Comparison of ENCODE assay signal across 18 cellular contexts in genomic region chr16:24138024-24138423, GRCh38.
DNase-seq lines count a peak whose midpoint lies in the region; ATAC-seq and TF ChIP-seq lines count a peak whose summit lies in the region.
"Had no signal": no experiment of that assay in that cellular context is flagged by ENCODE, and none has a peak within 500 bp of the region (broad histone marks: within the 10 kb centered on the region; RNA-seq: fewer than 3 reads in every experiment).

No MANE protein-coding gene starts in this region.

- no peaks in the 10 kb centered on the region for H3K27me3 Mint-ChIP-seq in CD8-positive, alpha-beta T cell (ENCODE audit: low read depth)
- no peaks in the 10 kb centered on the region for H3K27me3 Mint-ChIP-seq in endodermal cell (ENCODE audit: insufficient read depth)

- peaks cover 5% of the 10 kb centered on the region for H3K4me1 Mint-ChIP-seq in CD8-positive, alpha-beta T cell (ENCODE audit: low read depth)
- peaks cover 29% of the 10 kb centered on the region for H3K4me1 Mint-ChIP-seq in endodermal cell

- no peaks in the 10 kb centered on the region for H3K9me2 ChIP-seq in GM23248 (ENCODE audit: insufficient read depth)

- H3K4me2 ChIP-seq in GM23248 (ENCODE audit: unreplicated experiment), result no peak overlapping the region
- H3K4me2 ChIP-seq: BLaER1 treated with 17β-estradiol and CSF1 and Interleukin-3, amounts not matched to agents 10 nM and 100 nM; KMS-11 had no signal

- intact Hi-C loops in CD8-positive, alpha-beta T cell (cut with DNase I, micrococcal nuclease), result no loop called here

- no peak overlapping the region for H2AFZ ChIP-seq in GM23248

- no peak overlapping the region for H3K9ac ChIP-seq in HUES64 (ENCODE audit: low read depth, low read length)
- H3K9ac ChIP-seq in endodermal cell (ENCODE audit: extremely low read depth, low read length, poor library complexity, severe bottlenecking), result no peak overlapping the region
- no peak overlapping the region for H3K9ac ChIP-seq in GM23248
- H3K9ac ChIP-seq: BLaER1 treated with 17β-estradiol and CSF1 and Interleukin-3, amounts not matched to agents 10 nM and 100 nM; KMS-11 had no signal

- H3K27ac ChIP-seq in CD8-positive, alpha-beta T cell (ENCODE audit: low read depth, low read length), result no peak overlapping the region
- peak overlapping the region; percentile 76; the same call in 1 of the 2 replicates for H3K27ac ChIP-seq in HUES64 (ENCODE audit: low read depth, low read length)
- no peak overlapping the region for H3K27ac ChIP-seq in endodermal cell (ENCODE audit: low read depth, low read length)
- peak overlapping the region; percentile 76 for H3K27ac ChIP-seq in mesodermal cell (ENCODE audit: low read depth, low read length, severe bottlenecking)
- no peak overlapping the region for H3K27ac ChIP-seq in GM23248
- H3K27ac ChIP-seq: BLaER1 treated with 17β-estradiol and CSF1 and Interleukin-3, amounts not matched to agents 10 nM and 100 nM; KMS-11 had no signal

- no peaks in the 10 kb centered on the region for H4K20me1 ChIP-seq in GM23248 (ENCODE audit: insufficient read depth)

- no peak overlapping the region for H3K4me3 Mint-ChIP-seq in CD8-positive, alpha-beta T cell
- no peak overlapping the region for H3K4me3 Mint-ChIP-seq in endodermal cell

- no peaks in the 10 kb centered on the region for H3K79me2 ChIP-seq in GM23248 (ENCODE audit: insufficient read depth)

- H3K9me3 ChIP-seq in CD8-positive, alpha-beta T cell (ENCODE audit: low read length), result no peaks in the 10 kb centered on the region
- H3K9me3 ChIP-seq in HUES64 (ENCODE audit: insufficient read depth, low read depth, low read length) (peaks cover 4% of the 10 kb centered on the region; the same call in 1 of the 2 replicates), endodermal cell (ENCODE audit: control insufficient read depth, low read length) (peaks cover 15% of the 10 kb centered on the region), mesodermal cell (ENCODE audit: control insufficient read depth, low read length) (no peaks in the 10 kb centered on the region), GM23248 (ENCODE audit: low read depth) (no peaks in the 10 kb centered on the region)
- H3K9me3 ChIP-seq: HAP-1 had no signal

- H3K36me3 Mint-ChIP-seq in CD8-positive, alpha-beta T cell, result peaks cover 65% of the 10 kb centered on the region
- no peaks in the 10 kb centered on the region for H3K36me3 Mint-ChIP-seq in endodermal cell (ENCODE audit: low read depth)

- no peak for ATAC-seq in CD8-positive, alpha-beta T cell
- ATAC-seq: HepG2 had no signal

- no peak for TF ChIP-seq CTCF in CD8-positive, alpha-beta T cell (IDR thresholded peaks at IDR 0.05)
- TF ChIP-seq CTCF in endodermal cell (conservative IDR thresholded peaks at IDR 0.05), result no peak

- POLR2A ChIA-PET in CD8-positive, alpha-beta T cell (lab: Charles Lee), result no interaction called here

- no peak for DNase-seq in CD8-positive, alpha-beta T cell
- DNase-seq in endodermal cell (peak; percentile 84), KG1 (lab: John Stamatoyannopoulos, UW) (no peak), activated gamma-delta T cell treated with Interleukin-2 at 50 U/mL for 16 hours (no peak), GM23248 (no peak)
- no peak for DNase-seq in activated effector memory CD4-positive, alpha-beta T cell treated with Interleukin-2 at 50 U/mL for 16 hours
- DNase-seq: EL, NCI-H1092, NCI-H146, NCI-H226, NCI-H524 treated with DMSO at 0.1 percent for 48 hours, SHP77 had no signal

- in situ Hi-C loops in GM23248 (cut with MboI), result no loop called here

- no peaks in the 10 kb centered on the region for H3F3A ChIP-seq in GM23248 (ENCODE audit: insufficient read depth)

- no peak overlapping the region for H3K4me3 ChIP-seq in CD8-positive, alpha-beta T cell (ENCODE audit: low read depth, low read length)
- H3K4me3 ChIP-seq in HUES64 (ENCODE audit: low read length) (no peak overlapping the region), endodermal cell (ENCODE audit: low read length) (no peak overlapping the region), mesodermal cell (ENCODE audit: extremely low read depth, insufficient read depth, low read length, poor library complexity, severe bottlenecking) (no peak overlapping the region), GM23248 (no peak overlapping the region)
- H3K4me3 ChIP-seq: BLaER1 treated with 17β-estradiol and CSF1 and Interleukin-3, amounts not matched to agents 10 nM and 100 nM; HAP-1 had no signal

- CTCF ChIA-PET in CD8-positive, alpha-beta T cell (lab: Charles Lee), result no interaction called here

- no peaks in the 10 kb centered on the region for H3K4me1 ChIP-seq in CD8-positive, alpha-beta T cell (ENCODE audit: insufficient read depth, low read length)
- peaks cover 44% of the 10 kb centered on the region for H3K4me1 ChIP-seq in HUES64 (ENCODE audit: insufficient read depth, low read length)
- H3K4me1 ChIP-seq in endodermal cell (ENCODE audit: control insufficient read depth, insufficient read depth, low read length), result peaks cover 11% of the 10 kb centered on the region
- peaks cover 21% of the 10 kb centered on the region for H3K4me1 ChIP-seq in mesodermal cell (ENCODE audit: control insufficient read depth, insufficient read depth, low read length, poor library complexity, severe bottlenecking)
- H3K4me1 ChIP-seq in GM23248 (ENCODE audit: insufficient read depth), result no peaks in the 10 kb centered on the region
- H3K4me1 ChIP-seq: BLaER1 treated with 17β-estradiol and CSF1 and Interleukin-3, amounts not matched to agents 10 nM and 100 nM; HAP-1 had no signal

- WGBS in HUES64, result 11% methylated on average over 2 of the region's 2 CpGs
- WGBS in endodermal cell (ENCODE audit: insufficient coverage in 1 of 2, insufficient read length in 1 of 2), 2 experiments, result 0 to 6% methylated on average over 1 to 2 of the region's 2 CpGs
- WGBS in mesodermal cell (ENCODE audit: insufficient coverage in 2 of 2), 2 experiments, result 0 to 7% methylated on average over 1 to 2 of the region's 2 CpGs
- 3 to 5% methylated on average over 2 of the region's 2 CpGs for WGBS in GM23248 (ENCODE audit: low coverage in 1 of 2, low lambda C conversion rate in 2 of 2, missing lambda C conversion rate in 2 of 2), 2 experiments

- no peaks in the 10 kb centered on the region for H3K36me3 ChIP-seq in CD8-positive, alpha-beta T cell (ENCODE audit: insufficient read depth, low read length)
- H3K36me3 ChIP-seq in HUES64 (ENCODE audit: insufficient read depth, low read length) (no peaks in the 10 kb centered on the region), endodermal cell (ENCODE audit: control insufficient read depth, insufficient read depth, low read length) (no peaks in the 10 kb centered on the region), mesodermal cell (ENCODE audit: control insufficient read depth, insufficient read depth, low read length) (no peaks in the 10 kb centered on the region), GM23248 (ENCODE audit: low read depth) (no peaks in the 10 kb centered on the region)
- H3K36me3 ChIP-seq: HAP-1 had no signal

- H3K9me3 Mint-ChIP-seq in CD8-positive, alpha-beta T cell, result no peaks in the 10 kb centered on the region
- H3K9me3 Mint-ChIP-seq in endodermal cell, result peaks cover 13% of the 10 kb centered on the region

- H3K27me3 ChIP-seq in CD8-positive, alpha-beta T cell (ENCODE audit: insufficient read depth, low read length), result no peaks in the 10 kb centered on the region
- H3K27me3 ChIP-seq in HUES64 (ENCODE audit: insufficient read depth, low read length), result no peaks in the 10 kb centered on the region
- no peaks in the 10 kb centered on the region for H3K27me3 ChIP-seq in endodermal cell (ENCODE audit: control insufficient read depth, insufficient read depth, low read length, poor library complexity, severe bottlenecking)
- H3K27me3 ChIP-seq in GM23248 (replicated peaks; ENCODE audit: insufficient read depth), result no peaks in the 10 kb centered on the region
- H3K27me3 ChIP-seq: BLaER1 treated with 17β-estradiol and CSF1 and Interleukin-3, amounts not matched to agents 10 nM and 100 nM had no signal

- H3K27ac Mint-ChIP-seq in CD8-positive, alpha-beta T cell, result peak overlapping the region; percentile 55
- peak overlapping the region; percentile 49 for H3K27ac Mint-ChIP-seq in endodermal cell

Comparison
In these comparisons a context has a peak if more than half of its experiments do, and no peak if none do; other contexts are left out.
1. H3K27ac ChIP-seq: peak in HUES64 (single experiment) and mesodermal cell (single experiment); none in CD8-positive, alpha-beta T cell (single experiment), endodermal cell (single experiment) and GM23248 (single experiment).